21 cellular contexts compared by ENCODE assay signal in the genomic region with DNA sequence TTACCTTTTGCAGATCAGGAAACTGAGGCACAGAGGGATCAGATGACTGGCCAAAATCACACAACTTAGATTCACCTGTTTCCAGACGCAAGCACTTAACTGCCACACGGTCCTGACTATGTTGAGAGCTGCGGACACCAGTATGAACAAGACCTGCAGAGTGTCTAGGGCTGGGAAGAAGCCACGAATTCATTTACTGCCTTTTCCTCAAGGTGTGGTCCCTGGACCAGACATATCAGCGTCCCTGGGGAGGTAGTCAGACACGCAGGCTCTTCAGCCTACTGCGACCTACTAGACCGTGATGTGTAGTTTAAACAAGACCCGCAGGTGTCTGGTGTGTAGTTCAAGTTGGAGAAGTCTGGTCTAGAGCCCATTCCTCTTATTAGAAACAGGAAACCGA. TPM values are rescaled to one million over a fixed set of nuclear protein-coding genes. Genes with fewer than 3 reads are reported as not detected.
DNase-seq lines count a peak whose midpoint lies in the region; ATAC-seq, FAIRE-seq and TF ChIP-seq lines count a peak whose summit lies in the region.
"Had no signal": no experiment of that assay in that cellular context is flagged by ENCODE, and none has a peak within 500 bp of the region (broad histone marks: within the 10 kb centered on the region; RNA-seq: fewer than 3 reads in every experiment).

No MANE protein-coding gene starts in this region.

- H3K27me3 ChIP-seq in BLaER1 (peaks cover 38% of the 10 kb centered on the region), H1 (replicated peaks in 1 of 4; ENCODE audit: control insufficient read depth in 3 of 4, extremely low read depth in 1 of 4, insufficient read depth in 3 of 4, low read length in 3 of 4) (peaks cover 15 to 37% (median 35%) of the 10 kb centered on the region in 4 experiments)
- H3K27me3 ChIP-seq: MG63 had no signal

- POLR2A ChIA-PET in H1 (lab: Charles Lee; ENCODE audit: partially characterized antibody), result no interaction called here

- H3K4me1 ChIP-seq in BLaER1 (peaks cover 12% of the 10 kb centered on the region), H1 (replicated peaks in 1 of 4; ENCODE audit: control insufficient read depth in 3 of 4, insufficient read depth in 4 of 4, low read length in 3 of 4) (peaks cover 0 to 5% (median 3%) of the 10 kb centered on the region in 4 experiments; a peak in 5 of 7 replicates)

- TF ChIP-seq CTCF in H1 (IDR thresholded peaks at IDR 0.05; ENCODE audit: control extremely low read depth in 1 of 3, insufficient read depth in 1 of 3, low read depth in 1 of 3, low read length in 3 of 3) (no peak), mesothelial cell of epicardium (IDR thresholded peaks at IDR 0.05; ENCODE audit: unreplicated experiment) (no peak)

- no peak overlapping the region for H2BK12ac ChIP-seq in H1 (ENCODE audit: low read depth, low read length)

- H3K4me3 ChIP-seq in BLaER1, result peak overlapping the region; percentile 60
- H3K4me3 ChIP-seq in H1 (ENCODE audit: extremely low read depth in 1 of 4, insufficient read depth in 2 of 4, low read depth in 3 of 4, low read length in 4 of 4), result peak overlapping the region; percentile 19 to 60 (median 29); a peak in 6 of 8 replicates
- H3K4me3 ChIP-seq: MG63, PC-9 had no signal

- H3K4me3 Mint-ChIP-seq in mesothelial cell of epicardium, result peak overlapping the region; percentile 60
- H3K4me3 Mint-ChIP-seq in activated T-cell treated with anti-CD3 and anti-CD28 coated beads, Interleukin-2, amount 50 U/mL, for 72 hours, result no peak overlapping the region
- H3K4me3 Mint-ChIP-seq: activated naive CD8-positive, alpha-beta T cell; activated T-cell treated with anti-CD3 and anti-CD28 coated beads, Interleukin-2, amount 50 U/mL, for 4 hours; natural killer cell treated with Interleukin-12 subunit alpha and Interleukin-12 subunit beta and Interleukin-15 and Interleukin-18, amount 100 ng/mL, for 72 hours had no signal

- H3K9me3 ChIP-seq in BLaER1 (no peaks in the 10 kb centered on the region), H1 (ENCODE audit: insufficient read depth in 2 of 2, low read depth in 1 of 2, low read length in 1 of 2) (no peaks in the 10 kb centered on the region; a peak in 1 of 4 replicates)
- H3K9me3 ChIP-seq: MG63 had no signal

- H3K9ac ChIP-seq in BLaER1 (no peak overlapping the region), H1 (replicated peaks in 1 of 4; ENCODE audit: extremely low read depth in 1 of 4, low read depth in 3 of 4, low read length in 3 of 4) (peak overlapping the region in 1 of 4 experiments; percentile 27; a peak in 1 of 7 replicates)

- no peak for ATAC-seq in HG02884 (IDR thresholded peaks at IDR 0.05; ENCODE audit: unreplicated experiment)
- no peak for ATAC-seq in activated T-cell treated with anti-CD3 and anti-CD28 coated beads, Interleukin-2, amount 50 U/mL, for 72 hours (replicated peaks in 1 of 2)
- no peak for ATAC-seq in GM21529 (IDR thresholded peaks at IDR 0.05; ENCODE audit: unreplicated experiment)
- ATAC-seq: activated T-cell treated with anti-CD3 and anti-CD28 coated beads, Interleukin-2, amount 50 U/mL, for 4 hours had no signal

- H2BK15ac ChIP-seq in H1 (ENCODE audit: low read length), result 0 out of 2 replicates have a peak overlapping the region, but pooled peaks have one; percentile 46

- no peak overlapping the region for H2AK5ac ChIP-seq in H1 (ENCODE audit: low read depth, low read length)

- H4K8ac ChIP-seq in H1 (ENCODE audit: extremely low read depth, insufficient read depth, low read length), result 0 out of 2 replicates have a peak overlapping the region, but pooled peaks have one; percentile 29

- no peak overlapping the region for H3K23ac ChIP-seq in H1 (ENCODE audit: insufficient read length)

- no peak overlapping the region for H2BK5ac ChIP-seq in H1 (ENCODE audit: low read depth, low read length)

- H3K27ac ChIP-seq in BLaER1 (no peak overlapping the region), H1 (ENCODE audit: low read depth, low read length) (no peak overlapping the region)
- H3K27ac ChIP-seq: PC-9 had no signal

- H4K91ac ChIP-seq in H1 (replicated peaks; ENCODE audit: insufficient read length, low read length), result no peak overlapping the region

- H3K27me3 Mint-ChIP-seq in mesothelial cell of epicardium (ENCODE audit: low read depth), result peaks cover 80% of the 10 kb centered on the region
- peaks cover 39% of the 10 kb centered on the region for H3K27me3 Mint-ChIP-seq in activated T-cell treated with anti-CD3 and anti-CD28 coated beads, Interleukin-2, amount 50 U/mL, for 72 hours (ENCODE audit: low read depth)

- H3K4me1 Mint-ChIP-seq in mesothelial cell of epicardium, result peaks cover 9% of the 10 kb centered on the region
- H3K4me1 Mint-ChIP-seq in activated T-cell treated with anti-CD3 and anti-CD28 coated beads, Interleukin-2, amount 50 U/mL, for 72 hours (ENCODE audit: low read depth), result no peaks in the 10 kb centered on the region

- DNase-seq in NCI-H345 (lab: John Stamatoyannopoulos, UW) (peak; percentile 20), H1 (ENCODE audit: low read depth in 1 of 2, low spot score in 2 of 2) (no peak), mesothelial cell of epicardium (ENCODE audit: low spot score in 2 of 2, unreplicated experiment in 2 of 2) (no peak)
- DNase-seq in activated T-cell treated with anti-CD3 and anti-CD28 coated beads, Interleukin-2, amount 50 U/mL, for 72 hours, result no peak
- DNase-seq in stimulated activated CD4-positive, alpha-beta T cell treated with anti-CD3 and anti-CD28 coated beads, Interleukin-4, amount 100 ng/mL, for 24 hours, result no peak
- DNase-seq: activated CD4-positive, alpha-beta T cell treated with anti-CD3 and anti-CD28 coated beads, Interleukin-2, amount 50 U/mL, for 4 hours; activated T-cell treated with anti-CD3 and anti-CD28 coated beads, Interleukin-2, amount 50 U/mL, for 4 hours; effector CD4-positive, alpha-beta T cell; GOT3; NCI-H187; PC-9; stimulated activated CD4-positive, alpha-beta T cell treated with anti-CD3 and anti-CD28 coated beads, Interleukin-2, amount 100 ng/mL, for 24 hours had no signal

- H3K18ac ChIP-seq in H1 (ENCODE audit: extremely low read depth, low read length), result no peak overlapping the region; the same call in 1 of the 2 replicates

- H3K9me3 Mint-ChIP-seq in mesothelial cell of epicardium, result no peaks in the 10 kb centered on the region
- H3K9me3 Mint-ChIP-seq in activated T-cell treated with anti-CD3 and anti-CD28 coated beads, Interleukin-2, amount 50 U/mL, for 72 hours, result no peaks in the 10 kb centered on the region
- H3K9me3 Mint-ChIP-seq: activated T-cell treated with anti-CD3 and anti-CD28 coated beads, Interleukin-2, amount 50 U/mL, for 4 hours; natural killer cell treated with Interleukin-12 subunit alpha and Interleukin-12 subunit beta and Interleukin-15 and Interleukin-18, amount 100 ng/mL, for 72 hours had no signal

- no peak for TF ChIP-seq RAD21 in H1 (IDR thresholded peaks at IDR 0.05 in 1 of 2, conservative IDR thresholded peaks at IDR 0.05 in 1 of 2; ENCODE audit: low read depth in 2 of 2, low read length in 2 of 2)

- no peaks in the 10 kb centered on the region for H3K79me1 ChIP-seq in H1 (ENCODE audit: low read depth, low read length)

- no peak overlapping the region for H2BK20ac ChIP-seq in H1 (ENCODE audit: low read length)

- WGBS in H1 (ENCODE audit: extremely low coverage in 1 of 2, insufficient coverage in 1 of 2, insufficient read length in 1 of 2, insufficient replicate concordance in 2 of 2, low coverage in 1 of 2, low lambda C conversion rate in 2 of 2, missing lambda C conversion rate in 1 of 2), 2 experiments, result 93% methylated on average over 10 of the region's 10 CpGs; no CpG with 5 or more reads in 1 of the 2 experiments

- no peak overlapping the region for H3K4ac ChIP-seq in H1 (replicated peaks; ENCODE audit: insufficient read length, low read depth, low read length)

- no peak for FAIRE-seq in H1 (lab: Jason Lieb, UNC)

- H3K14ac ChIP-seq in H1 (ENCODE audit: insufficient read length), result no peak overlapping the region

- H2AFZ ChIP-seq in H1 (ENCODE audit: low read length), result peak overlapping the region; percentile 91; the same call in 1 of the 2 replicates
- H2AFZ ChIP-seq: PC-9 had no signal

- CTCF ChIA-PET in H1 (lab: Charles Lee; ENCODE audit: partially characterized antibody), result interaction anchor here (0.6 to 1.4 kb wide), 2 partner anchors 32 to 43 kb away, joined by 3 read pairs; no protein-coding TSS in a partner anchor

- no peak overlapping the region for H4K5ac ChIP-seq in H1 (ENCODE audit: insufficient read length, low read depth, low read length)

- no peaks in the 10 kb centered on the region for H3K79me2 ChIP-seq in H1 (ENCODE audit: control insufficient read depth in 1 of 2, insufficient read depth in 2 of 2, low read length in 2 of 2)

- H3K36me3 Mint-ChIP-seq in mesothelial cell of epicardium, result no peaks in the 10 kb centered on the region
- no peaks in the 10 kb centered on the region for H3K36me3 Mint-ChIP-seq in activated T-cell treated with anti-CD3 and anti-CD28 coated beads, Interleukin-2, amount 50 U/mL, for 72 hours (ENCODE audit: insufficient read depth in 2 of 2)
- H3K36me3 Mint-ChIP-seq: activated naive CD8-positive, alpha-beta T cell; natural killer cell treated with Interleukin-12 subunit alpha and Interleukin-12 subunit beta and Interleukin-15 and Interleukin-18, amount 100 ng/mL, for 72 hours had no signal

- H3K23me2 ChIP-seq in H1 (ENCODE audit: low read depth, low read length), result peaks cover 2% of the 10 kb centered on the region; the same call in 1 of the 2 replicates

- H3K4me2 ChIP-seq in BLaER1 (peak overlapping the region; percentile 90), H1 (ENCODE audit: insufficient read depth in 1 of 2, low read depth in 2 of 2, low read length in 2 of 2) (peak overlapping the region; percentile 64 to 73)
- H3K4me2 ChIP-seq: PC-9 had no signal

- no peak overlapping the region for H3K56ac ChIP-seq in H1 (replicated peaks; ENCODE audit: insufficient read length, low read depth, low read length)

- H2BK120ac ChIP-seq in H1 (replicated peaks; ENCODE audit: low read depth, low read length), result no peak overlapping the region

- TF ChIP-seq POLR2A in H1 (IDR thresholded peaks at IDR 0.05; ENCODE audit: control extremely low read depth in 1 of 2, low read depth in 2 of 2, low read length in 2 of 2), result no peak

- no peak for TF ChIP-seq EP300 in H1 (IDR thresholded peaks at IDR 0.05; ENCODE audit: borderline replicate concordance in 1 of 2, low read depth in 2 of 2, low read length in 2 of 2)

- H3K36me3 ChIP-seq in BLaER1 (no peaks in the 10 kb centered on the region), H1 (ENCODE audit: control insufficient read depth in 2 of 4, insufficient read depth in 4 of 4, low read length in 3 of 4) (no peaks in the 10 kb centered on the region)
- H3K36me3 ChIP-seq: MG63 had no signal

- H3K27ac Mint-ChIP-seq in mesothelial cell of epicardium, result no peak overlapping the region
- H3K27ac Mint-ChIP-seq in activated T-cell treated with anti-CD3 and anti-CD28 coated beads, Interleukin-2, amount 50 U/mL, for 72 hours, result no peak overlapping the region
- H3K27ac Mint-ChIP-seq: activated naive CD8-positive, alpha-beta T cell; natural killer cell treated with Interleukin-12 subunit alpha and Interleukin-12 subunit beta and Interleukin-15 and Interleukin-18, amount 100 ng/mL, for 72 hours had no signal

- no peaks in the 10 kb centered on the region; the same call in 1 of the 2 replicates for H4K20me1 ChIP-seq in BLaER1
- H4K20me1 ChIP-seq in H1 (replicated peaks in 1 of 2; ENCODE audit: control insufficient read depth in 1 of 2, insufficient read depth in 2 of 2, low read length in 2 of 2), result no peaks in the 10 kb centered on the region

RNA-seq across cellular contexts. Expression of gene SLC6A11, which starts 0.5 kb away (rescaled TPM):
- 0.78 and 0.88 TPM in 2 replicates for total RNA-seq in H1 (2021; fragmentation: NEBNext Ultra II Directional; extraction: Animal tissue kit (Norgen Biotek cat#: 25700))
- 1.3 and 1.5 TPM in 2 replicates for polyA plus RNA-seq in H1 (2011; rRNA removed)
- 1.1 TPM for polyA plus RNA-seq in H1 (2011; cell fraction: cytosol; rRNA removed)
- 2.3 TPM for polyA plus RNA-seq in H1 (2011; cell fraction: nucleus; rRNA removed)
- polyA plus RNA-seq in H1 (2012, experiment 1 of 2), result 0.78 to 1.3 TPM (median 1.1 TPM) in 4 replicates
- 0.51 TPM for polyA plus RNA-seq in H1 (2012, experiment 2 of 2)
- 0.67 TPM for polyA plus RNA-seq in H1 (2013, experiment 1 of 2)
- 0.64 TPM for polyA plus RNA-seq in H1 (2013, experiment 2 of 2)
- polyA minus RNA-seq in H1 (2011; rRNA and poly(A)+ RNA removed), result 0.73 and 1.4 TPM in 2 replicates
- 0.29 TPM for polyA minus RNA-seq in H1 (2011; cell fraction: cytosol; rRNA and poly(A)+ RNA removed)
- polyA minus RNA-seq in H1 (2011; cell fraction: nucleus; rRNA and poly(A)+ RNA removed), result 1.6 TPM
- 2.6 to 3.3 TPM (median 2.7 TPM) in 3 replicates for total RNA-seq in mesothelial cell of epicardium
- not detected for total RNA-seq in activated T-cell treated with anti-CD3 and anti-CD28 coated beads, Interleukin-2, amount 50 U/mL, for 72 hours
- total RNA-seq: activated T-cell treated with anti-CD3 and anti-CD28 coated beads, Interleukin-2, amount 50 U/mL, for 4 hours; lung microvascular endothelial cell; natural killer cell treated with Interleukin-12 subunit alpha and Interleukin-12 subunit beta and Interleukin-15 and Interleukin-18, amount 100 ng/mL, for 72 hours; PC-9; right cardiac atrium had no signal
- polyA plus RNA-seq: AG04450 had no signal
